ENCODE assay signal across 13 cellular contexts in the genomic region with DNA sequence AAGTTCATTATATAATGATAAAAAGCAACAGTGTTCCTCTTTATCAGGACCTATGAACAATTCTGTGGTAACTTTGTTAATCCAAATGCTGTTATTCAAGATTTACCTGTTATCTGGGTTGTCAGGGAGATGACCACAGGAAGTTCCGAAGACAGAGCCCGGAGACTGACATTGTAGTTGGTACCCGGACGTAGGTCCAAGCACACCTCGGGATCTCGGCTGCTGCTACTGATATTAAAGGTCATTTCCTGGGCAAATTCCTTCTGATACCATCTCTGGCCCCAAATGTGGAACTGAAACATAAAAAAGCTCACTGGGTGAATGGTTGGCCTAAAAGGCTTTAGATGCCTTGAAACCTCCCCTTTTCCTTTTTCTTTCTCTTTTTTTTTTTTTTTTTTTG.
DNase-seq lines count a peak whose midpoint lies in the region; ATAC-seq and TF ChIP-seq lines count a peak whose summit lies in the region.
"Had no signal": no experiment of that assay in that cellular context is flagged by ENCODE, and none has a peak within 500 bp of the region (broad histone marks: within the 10 kb centered on the region; RNA-seq: fewer than 3 reads in every experiment).

No MANE protein-coding gene starts in this region.

- H3K4me1 Mint-ChIP-seq in activated T-cell treated with anti-CD3 and anti-CD28 coated beads, Interleukin-2, amount 50 U/mL, for 24 hours (ENCODE audit: low read depth), result peaks cover 31% of the 10 kb centered on the region

- no peaks in the 10 kb centered on the region for H3K27me3 ChIP-seq in GM06990 (replicated peaks; ENCODE audit: control insufficient read depth, insufficient read depth, low read length)

- no peak overlapping the region for H3K4me3 Mint-ChIP-seq in activated T-cell treated with anti-CD3 and anti-CD28 coated beads, Interleukin-2, amount 50 U/mL, for 24 hours
- H3K4me3 Mint-ChIP-seq: activated CD4-positive, alpha-beta T cell treated with anti-CD3 and anti-CD28 coated beads for 36 hours; activated naive CD8-positive, alpha-beta T cell treated with anti-CD3 and anti-CD28 coated beads for 36 hours had no signal

- peak; percentile 64 for DNase-seq in GM06990 (ENCODE audit: extremely low read depth, insufficient read length)
- DNase-seq in activated T-cell treated with anti-CD3 and anti-CD28 coated beads, Interleukin-2, amount 50 U/mL, for 24 hours, result no peak
- DNase-seq in dedifferentiated amniotic fluid mesenchymal stem cell (ENCODE audit: extremely low spot score), result no peak
- no peak for DNase-seq in cortex of kidney (lab: John Stamatoyannopoulos, UW)
- DNase-seq in activated CD4-positive, alpha-beta T cell treated with anti-CD3 and anti-CD28 coated beads, Interleukin-2, amount 50 U/mL, for 48 hours, result no peak
- DNase-seq: activated CD4-positive, alpha-beta T cell treated with anti-CD3 and anti-CD28 coated beads for 36 hours; activated naive CD8-positive, alpha-beta T cell treated with anti-CD3 and anti-CD28 coated beads for 36 hours; NCI-H2081 had no signal

- no peaks in the 10 kb centered on the region for H3K36me3 Mint-ChIP-seq in activated T-cell treated with anti-CD3 and anti-CD28 coated beads, Interleukin-2, amount 50 U/mL, for 24 hours (ENCODE audit: low read depth)

- no peaks in the 10 kb centered on the region for H3K27me3 Mint-ChIP-seq in activated T-cell treated with anti-CD3 and anti-CD28 coated beads, Interleukin-2, amount 50 U/mL, for 24 hours
- H3K27me3 Mint-ChIP-seq: activated naive CD8-positive, alpha-beta T cell treated with anti-CD3 and anti-CD28 coated beads for 36 hours had no signal

- H3K27ac Mint-ChIP-seq in activated T-cell treated with anti-CD3 and anti-CD28 coated beads, Interleukin-2, amount 50 U/mL, for 24 hours, result no peak overlapping the region
- H3K27ac Mint-ChIP-seq: activated CD4-positive, alpha-beta T cell treated with anti-CD3 and anti-CD28 coated beads for 36 hours; activated naive CD8-positive, alpha-beta T cell treated with anti-CD3 and anti-CD28 coated beads for 36 hours had no signal

- peak overlapping the region; percentile 78 for H3K27ac ChIP-seq in VCaP

- no peak for TF ChIP-seq CTCF in GM06990 (IDR thresholded peaks at IDR 0.05; ENCODE audit: insufficient read depth, low read length, poor library complexity, severe bottlenecking)
- no peak for TF ChIP-seq CTCF in VCaP (conservative IDR thresholded peaks at IDR 0.05)

- peaks cover 2% of the 10 kb centered on the region for H3K9me3 Mint-ChIP-seq in activated T-cell treated with anti-CD3 and anti-CD28 coated beads, Interleukin-2, amount 50 U/mL, for 24 hours
- H3K9me3 Mint-ChIP-seq: activated naive CD8-positive, alpha-beta T cell treated with anti-CD3 and anti-CD28 coated beads for 36 hours had no signal

- no peak overlapping the region for H3K4me3 ChIP-seq in GM06990 (replicated peaks; ENCODE audit: low read depth, low read length)
- H3K4me3 ChIP-seq: smooth muscle cell had no signal

- ATAC-seq in GM19467 (IDR thresholded peaks at IDR 0.05; ENCODE audit: unreplicated experiment), result peak; percentile 46
- ATAC-seq in HG03378 (IDR thresholded peaks at IDR 0.05; ENCODE audit: unreplicated experiment), result peak; percentile 46
- ATAC-seq: activated CD4-positive, alpha-beta T cell treated with anti-CD3 and anti-CD28 coated beads for 36 hours; Right ventricle myocardium inferior had no signal

- no peaks in the 10 kb centered on the region for H3K36me3 ChIP-seq in GM06990 (ENCODE audit: control insufficient read depth, insufficient read depth, low read length)
